In the genomic region with DNA sequence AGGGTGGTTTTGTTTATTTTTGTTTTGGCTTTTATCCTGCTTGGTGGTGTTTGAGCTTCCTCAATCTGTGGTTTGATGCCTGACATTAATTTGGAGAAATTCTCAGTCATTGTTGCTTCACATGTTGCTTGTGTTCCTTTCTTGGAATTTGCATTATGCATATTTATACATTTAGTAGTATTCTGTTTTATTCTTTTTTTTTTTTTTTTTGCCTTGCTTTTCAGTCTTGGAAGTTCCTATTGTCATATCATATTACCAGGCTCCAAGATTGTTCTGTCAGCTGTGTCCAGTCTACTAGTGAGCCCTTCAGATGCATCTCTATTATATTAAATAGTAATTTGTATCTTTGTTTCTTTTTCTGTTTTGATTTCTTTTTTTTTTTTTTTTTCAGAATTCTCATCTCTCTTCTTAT, we compare ENCODE assay signal across 20 cellular contexts.
DNase-seq lines count a peak whose midpoint lies in the region; ATAC-seq, FAIRE-seq and TF ChIP-seq lines count a peak whose summit lies in the region.
"Had no signal": no experiment of that assay in that cellular context is flagged by ENCODE, and none has a peak within 500 bp of the region (broad histone marks: within the 10 kb centered on the region; RNA-seq: fewer than 3 reads in every experiment).

No MANE protein-coding gene starts in this region.

- peaks cover 73% of the 10 kb centered on the region for H3K79me2 ChIP-seq in HepG2 (ENCODE audit: insufficient read depth, low read length)

- H3K27ac ChIP-seq in IMR-90 (ENCODE audit: insufficient read depth, low read length) (no peak overlapping the region), HepG2 (ENCODE audit: extremely low read length, insufficient read depth, low read length) (no peak overlapping the region)

- no peak overlapping the region for H3K4me3 ChIP-seq in IMR-90 (ENCODE audit: insufficient read depth, low read depth, low read length)
- H3K4me3 ChIP-seq in HepG2 (replicated peaks in 1 of 3; ENCODE audit: insufficient read depth in 1 of 3, low read depth in 2 of 3, low read length in 3 of 3): no peak overlapping the region

- H3K4me2 ChIP-seq in IMR-90 (ENCODE audit: low read depth, low read length): no peak overlapping the region
- no peak overlapping the region for H3K4me2 ChIP-seq in HepG2 (ENCODE audit: low read depth, low read length)

- H2AK5ac ChIP-seq in IMR-90 (ENCODE audit: low read depth, low read length): no peak overlapping the region

- no peak overlapping the region for H3K23ac ChIP-seq in IMR-90 (ENCODE audit: low read depth, low read length)

- TF ChIP-seq RAD21 in IMR-90 (IDR thresholded peaks at IDR 0.05; ENCODE audit: low read length): no peak
- TF ChIP-seq RAD21 in HepG2 (CRISPR knock-in tag; IDR thresholded peaks at IDR 0.05): no peak

- no peak overlapping the region for H3K4me3 Mint-ChIP-seq in activated naive CD4-positive, alpha-beta T cell treated with anti-CD3 and anti-CD28 coated beads, Interleukin-2, amount 50 U/mL, for 24 hours
- no peak overlapping the region for H3K4me3 Mint-ChIP-seq in dendritic cell treated with granulocyte-macrophage colony-stimulating factor and Interleukin-4, amounts not matched to agents 40 ng/mL and 50 ng/mL, for 4 days
- H3K4me3 Mint-ChIP-seq in progenitor cell of endocrine pancreas (ENCODE audit: low read depth): no peak overlapping the region
- H3K4me3 Mint-ChIP-seq: activated B cell treated with CpG ODN at 0.5 μM for 24 hours; activated CD8-positive, alpha-beta memory T cell treated with anti-CD3 and anti-CD28 coated beads, Interleukin-2, amount 10 ng/mL, durations not matched to agents 7 days and 5 days had no signal

- BruUV-seq in IMR-90 (replicated peaks; lab: Mats Ljungman, UMichigan) (no TSS peak), HepG2 (replicated peaks; lab: Mats Ljungman, UMichigan) (no TSS peak)

- peaks cover 57% of the 10 kb centered on the region for H4K20me1 ChIP-seq in IMR-90 (ENCODE audit: insufficient read depth, low read length)
- peaks cover 29% of the 10 kb centered on the region for H4K20me1 ChIP-seq in HepG2 (ENCODE audit: insufficient read depth, low read length)

- H2BK20ac ChIP-seq in IMR-90 (ENCODE audit: low read depth, low read length): no peak overlapping the region

- dilution Hi-C loops in IMR-90 (cut with HindIII; ENCODE audit: low sequenced_read_pairs, unreplicated experiment): no loop called here

- in situ Hi-C loops in IMR-90 (cut with MboI; ENCODE audit: low sequenced_read_pairs) (no loop called here), HepG2 (cut with HindIII; ENCODE audit: extremely low pct_ligation_motif_present, low pct_unique_long_range_greater_than_20kb) (no loop called here)

- no peak overlapping the region for H4K8ac ChIP-seq in IMR-90 (ENCODE audit: low read depth in 2 of 2, low read length in 2 of 2)

- CTCF ChIA-PET in IMR-90 (lab: Yijun Ruan, JAX) (no interaction called here), HepG2 (lab: Yijun Ruan, JAX; ENCODE audit: low intra/inter-chr PET ratio, low total read pairs) (no interaction called here)

- no peak overlapping the region for H3K56ac ChIP-seq in IMR-90 (ENCODE audit: extremely low read depth, insufficient read depth, low read length)

- no peak overlapping the region for H2AFZ ChIP-seq in IMR-90 (replicated peaks; ENCODE audit: low read length, poor library complexity)
- H2AFZ ChIP-seq in HepG2 (ENCODE audit: low read length): no peak overlapping the region

- POLR2A ChIA-PET in IMR-90 (lab: Charles Lee; ENCODE audit: unreplicated experiment) (no interaction called here), HepG2 (lab: Yijun Ruan, JAX) (no interaction called here)

- H3K4me1 Mint-ChIP-seq in activated naive CD4-positive, alpha-beta T cell treated with anti-CD3 and anti-CD28 coated beads, Interleukin-2, amount 50 U/mL, for 24 hours: peaks cover 95% of the 10 kb centered on the region
- H3K4me1 Mint-ChIP-seq in dendritic cell treated with granulocyte-macrophage colony-stimulating factor and Interleukin-4, amounts not matched to agents 40 ng/mL and 50 ng/mL, for 4 days (ENCODE audit: low read depth): peaks cover 89% of the 10 kb centered on the region
- H3K4me1 Mint-ChIP-seq in progenitor cell of endocrine pancreas (ENCODE audit: low read depth): peaks cover 31% of the 10 kb centered on the region

- peaks cover 1% of the 10 kb centered on the region; the same call in 1 of the 2 replicates for H3K36me3 ChIP-seq in IMR-90 (ENCODE audit: control insufficient read depth, insufficient read depth, low read length)
- H3K36me3 ChIP-seq in HepG2 (replicated peaks in 1 of 2; ENCODE audit: control insufficient read depth in 1 of 2, insufficient read depth in 2 of 2, low read length in 2 of 2): peaks cover 0 to 4% of the 10 kb centered on the region in 2 experiments; a peak in 1 of 5 replicates

- no peaks in the 10 kb centered on the region for H3K9me3 Mint-ChIP-seq in activated naive CD4-positive, alpha-beta T cell treated with anti-CD3 and anti-CD28 coated beads, Interleukin-2, amount 50 U/mL, for 24 hours
- H3K9me3 Mint-ChIP-seq in activated naive CD4-positive, alpha-beta T cell treated with anti-CD3 and anti-CD28 coated beads, Interleukin-2, amount 50 U/mL, for 72 hours: peaks cover 0 to 28% of the 10 kb centered on the region in 2 donors
- H3K9me3 Mint-ChIP-seq in dendritic cell treated with granulocyte-macrophage colony-stimulating factor and Interleukin-4, amounts not matched to agents 40 ng/mL and 50 ng/mL, for 4 days: peaks cover 14% of the 10 kb centered on the region
- peaks cover 34% of the 10 kb centered on the region for H3K9me3 Mint-ChIP-seq in progenitor cell of endocrine pancreas (ENCODE audit: low read depth)
- H3K9me3 Mint-ChIP-seq: activated B cell treated with CpG ODN at 0.5 μM for 24 hours had no signal

- TF ChIP-seq CTCF in IMR-90 (conservative IDR thresholded peaks at IDR 0.05; ENCODE audit: low read depth, low read length) (no peak), progenitor cell of endocrine pancreas (IDR thresholded peaks at IDR 0.05; ENCODE audit: unreplicated experiment) (no peak), HepG2 (CRISPR knock-in tag; IDR thresholded peaks at IDR 0.05) (no peak)

- H3K9me3 ChIP-seq in IMR-90 (ENCODE audit: control insufficient read depth, insufficient read depth, low read length) (no peaks in the 10 kb centered on the region), HepG2 (ENCODE audit: low read length) (no peaks in the 10 kb centered on the region)

- no peak for ATAC-seq in activated naive CD4-positive, alpha-beta T cell treated with anti-CD3 and anti-CD28 coated beads, Interleukin-2, amount 50 U/mL, for 72 hours
- no peak for ATAC-seq in IMR-90 (ENCODE audit: low read depth)
- no peak for ATAC-seq in HepG2
- ATAC-seq: activated CD8-positive, alpha-beta memory T cell treated with anti-CD3 and anti-CD28 coated beads, Interleukin-2, amount 10 ng/mL, durations not matched to agents 7 days and 5 days; naive thymus-derived CD8-positive, alpha-beta T cell had no signal

- TF ChIP-seq POLR2A in IMR-90 (IDR thresholded peaks at IDR 0.05; ENCODE audit: low read depth, low read length) (no peak), HepG2 (IDR thresholded peaks at IDR 0.05; ENCODE audit: insufficient read depth in 1 of 2, low read depth in 2 of 2, low read length in 2 of 2) (no peak)

- no peak overlapping the region for H4K91ac ChIP-seq in IMR-90 (ENCODE audit: insufficient read depth, low read depth, low read length)

- H3K9ac ChIP-seq in IMR-90 (ENCODE audit: low read depth, low read length): no peak overlapping the region
- H3K9ac ChIP-seq in HepG2 (ENCODE audit: insufficient read depth, low read depth, low read length): no peak overlapping the region

- no peak overlapping the region for H2BK5ac ChIP-seq in IMR-90 (ENCODE audit: low read depth, low read length, poor library complexity, severe bottlenecking)

- no peaks in the 10 kb centered on the region for H3K27me3 ChIP-seq in IMR-90 (ENCODE audit: control insufficient read depth, insufficient read depth, low read length)
- H3K27me3 ChIP-seq in HepG2 (ENCODE audit: control insufficient read depth in 1 of 2, insufficient read depth in 2 of 2, low read length in 2 of 2): no peaks in the 10 kb centered on the region

- TF ChIP-seq EP300 in HepG2 (IDR thresholded peaks at IDR 0.05; ENCODE audit: low read depth in 2 of 2, low read length in 2 of 2) (no peak), HepG2 (CRISPR knock-in tag; IDR thresholded peaks at IDR 0.05; ENCODE audit: borderline replicate concordance) (no peak)

- H3K36me3 Mint-ChIP-seq in activated naive CD4-positive, alpha-beta T cell treated with anti-CD3 and anti-CD28 coated beads, Interleukin-2, amount 50 U/mL, for 24 hours: peaks cover 28% of the 10 kb centered on the region
- H3K36me3 Mint-ChIP-seq in activated naive CD4-positive, alpha-beta T cell treated with anti-CD3 and anti-CD28 coated beads, Interleukin-2, amount 50 U/mL, for 72 hours: peaks cover 10 to 31% of the 10 kb centered on the region in 2 donors
- H3K36me3 Mint-ChIP-seq in dendritic cell treated with granulocyte-macrophage colony-stimulating factor and Interleukin-4, amounts not matched to agents 40 ng/mL and 50 ng/mL, for 4 days (ENCODE audit: low read depth): peaks cover 40% of the 10 kb centered on the region
- H3K36me3 Mint-ChIP-seq in progenitor cell of endocrine pancreas (ENCODE audit: insufficient read depth): peaks cover 37% of the 10 kb centered on the region

- H2AK9ac ChIP-seq in IMR-90 (replicated peaks; ENCODE audit: low read depth, low read length, poor library complexity): no peak overlapping the region

- no peak overlapping the region for H4K5ac ChIP-seq in IMR-90 (ENCODE audit: low read depth, low read length)

- no peaks in the 10 kb centered on the region for H3K27me3 Mint-ChIP-seq in activated naive CD4-positive, alpha-beta T cell treated with anti-CD3 and anti-CD28 coated beads, Interleukin-2, amount 50 U/mL, for 24 hours
- H3K27me3 Mint-ChIP-seq in dendritic cell treated with granulocyte-macrophage colony-stimulating factor and Interleukin-4, amounts not matched to agents 40 ng/mL and 50 ng/mL, for 4 days: no peaks in the 10 kb centered on the region
- H3K27me3 Mint-ChIP-seq in progenitor cell of endocrine pancreas: no peaks in the 10 kb centered on the region
- H3K27me3 Mint-ChIP-seq: activated B cell treated with CpG ODN at 0.5 μM for 24 hours; activated CD8-positive, alpha-beta memory T cell treated with anti-CD3 and anti-CD28 coated beads, Interleukin-2, amount 10 ng/mL, durations not matched to agents 7 days and 5 days; B cell; naive thymus-derived CD8-positive, alpha-beta T cell had no signal

- intact Hi-C loops in IMR-90 (cut with micrococcal nuclease) (loop anchor here (5.0 kb wide), 1 partner anchor 36 kb away; no protein-coding TSS in a partner anchor), HepG2 (cut with micrococcal nuclease; ENCODE audit: unreplicated experiment) (no loop called here)
- intact Hi-C loops in dendritic cell treated with granulocyte-macrophage colony-stimulating factor and Interleukin-4, amounts not matched to agents 40 ng/mL and 50 ng/mL, for 4 days (cut with micrococcal nuclease): no loop called here

- H2BK120ac ChIP-seq in IMR-90 (ENCODE audit: low read depth, low read length): no peak overlapping the region

- H3K4me1 ChIP-seq in IMR-90 (ENCODE audit: control insufficient read depth, insufficient read depth, low read length) (peaks cover 11% of the 10 kb centered on the region), HepG2 (ENCODE audit: insufficient read depth, low read length) (peaks cover 35% of the 10 kb centered on the region)

- H3K14ac ChIP-seq in IMR-90 (replicated peaks; ENCODE audit: low read depth, low read length): no peak overlapping the region

- peaks cover 14% of the 10 kb centered on the region; the same call in 1 of the 2 replicates for H3K9me1 ChIP-seq in IMR-90 (ENCODE audit: insufficient read depth, low read length)

- DNase-seq in activated naive CD4-positive, alpha-beta T cell treated with anti-CD3 and anti-CD28 coated beads, Interleukin-2, amount 50 U/mL, for 72 hours (ENCODE audit: low spot score in 2 of 2): no peak
- DNase-seq in IMR-90: peak; percentile 11
- DNase-seq in progenitor cell of endocrine pancreas (ENCODE audit: low spot score, unreplicated experiment): no peak
- DNase-seq in AG08396 (ENCODE audit: low spot score): no peak
- no peak for DNase-seq in HepG2 (ENCODE audit: low spot score)
- no peak for DNase-seq in ecto neural progenitor cell (ENCODE audit: low spot score)
- DNase-seq: activated B cell treated with CpG ODN at 0.5 μM for 24 hours; activated CD8-positive, alpha-beta memory T cell treated with anti-CD3 and anti-CD28 coated beads, Interleukin-2, amount 10 ng/mL, durations not matched to agents 7 days and 5 days; activated naive CD4-positive, alpha-beta T cell treated with anti-CD3 and anti-CD28 coated beads, Interleukin-2, amount 50 U/mL, for 16 hours; DMS79; foreskin melanocyte; naive thymus-derived CD8-positive, alpha-beta T cell; NCI-H1930; NCI-H748 treated with DMSO at 0.1 percent for 48 hours; retina; T-helper 1 cell had no signal

- H2BK15ac ChIP-seq in IMR-90 (ENCODE audit: low read depth, low read length): no peak overlapping the region

- peak overlapping the region; percentile 31 for H3K27ac Mint-ChIP-seq in activated naive CD4-positive, alpha-beta T cell treated with anti-CD3 and anti-CD28 coated beads, Interleukin-2, amount 50 U/mL, for 24 hours
- no peak overlapping the region for H3K27ac Mint-ChIP-seq in activated naive CD4-positive, alpha-beta T cell treated with anti-CD3 and anti-CD28 coated beads, Interleukin-2, amount 50 U/mL, for 72 hours
- H3K27ac Mint-ChIP-seq in dendritic cell treated with granulocyte-macrophage colony-stimulating factor and Interleukin-4, amounts not matched to agents 40 ng/mL and 50 ng/mL, for 4 days: peak overlapping the region; percentile 64
- peak overlapping the region; percentile 30 for H3K27ac Mint-ChIP-seq in progenitor cell of endocrine pancreas
- H3K27ac Mint-ChIP-seq: activated B cell treated with CpG ODN at 0.5 μM for 24 hours; activated CD8-positive, alpha-beta memory T cell treated with anti-CD3 and anti-CD28 coated beads, Interleukin-2, amount 10 ng/mL, durations not matched to agents 7 days and 5 days; B cell had no signal

- H3K18ac ChIP-seq in IMR-90 (ENCODE audit: low read depth, low read length): no peak overlapping the region

- no peak overlapping the region for H3K4ac ChIP-seq in IMR-90 (ENCODE audit: low read depth, low read length)

- peaks cover 24 to 47% of the 10 kb centered on the region in 2 experiments for H3K79me1 ChIP-seq in IMR-90 (ENCODE audit: low read depth in 1 of 2, low read length in 2 of 2)

- FAIRE-seq in HepG2 (lab: Jason Lieb, UNC): no peak
- FAIRE-seq: bronchial epithelial cell had no signal

Comparison
In these comparisons a context has a peak if more than half of its experiments do, and no peak if none do; other contexts are left out.
1. H3K27ac Mint-ChIP-seq: peak in activated naive CD4-positive, alpha-beta T cell treated with anti-CD3 and anti-CD28 coated beads, Interleukin-2, amount 50 U/mL, for 24 hours (single experiment), dendritic cell treated with granulocyte-macrophage colony-stimulating factor and Interleukin-4, amounts not matched to agents 40 ng/mL and 50 ng/mL, for 4 days (single experiment) and progenitor cell of endocrine pancreas (single experiment); none in activated naive CD4-positive, alpha-beta T cell treated with anti-CD3 and anti-CD28 coated beads, Interleukin-2, amount 50 U/mL, for 72 hours (0 of 2).